In genomic region chr16:733382-734207, GRCh38 we compare ENCODE assay signal across 10 cellular contexts. TPM values are rescaled to one million over a fixed set of nuclear protein-coding genes. Genes with fewer than 3 reads are reported as not detected.
A peak's percentile ranks its signal among the peaks of the same experiment; 100 is the strongest.
DNase-seq lines count a peak whose midpoint lies in the region; ATAC-seq and TF ChIP-seq lines count a peak whose summit lies in the region.
"Had no signal": no experiment of that assay in that cellular context is flagged by ENCODE, and none has a peak within 500 bp of the region (broad histone marks: within the 10 kb centered on the region; RNA-seq: fewer than 3 reads in every experiment).

No MANE protein-coding gene starts in this region.

- no peak for TF ChIP-seq POLR2A in breast epithelium (IDR thresholded peaks at IDR 0.05)

- H3K4me3 Mint-ChIP-seq in MCF 10A (ENCODE audit: unreplicated experiment) (no peak overlapping the region), T-cell (no peak overlapping the region)
- H3K4me3 Mint-ChIP-seq: central memory CD8-positive, alpha-beta T cell had no signal

- POLR2A ChIA-PET in MCF 10A (lab: Yijun Ruan, JAX) (interaction anchor here (0.7 to 0.8 kb wide), 2 partner anchors 21 to 48 kb away, joined by 3 to 4 read pairs; no protein-coding TSS in a partner anchor), T-cell (lab: Charles Lee) (no interaction called here)

- H3K36me3 Mint-ChIP-seq in MCF 10A (ENCODE audit: insufficient read depth, unreplicated experiment), result peaks cover 56% of the 10 kb centered on the region
- peaks cover 12% of the 10 kb centered on the region for H3K36me3 Mint-ChIP-seq in T-cell

- H3K9me3 Mint-ChIP-seq in MCF 10A (ENCODE audit: unreplicated experiment), result no peaks in the 10 kb centered on the region
- no peaks in the 10 kb centered on the region for H3K9me3 Mint-ChIP-seq in T-cell
- H3K9me3 Mint-ChIP-seq: CD8-positive, alpha-beta memory T cell; central memory CD8-positive, alpha-beta T cell had no signal

- H3K4me3 ChIP-seq in breast epithelium, result no peak overlapping the region
- H3K4me3 ChIP-seq in fibroblast of the aortic adventitia (ENCODE audit: low read depth, low read length), result no peak overlapping the region

- BruUV-seq in MCF 10A (replicated peaks; lab: Mats Ljungman, UMichigan), result no TSS peak

- H3K4me1 ChIP-seq in breast epithelium, result no peaks in the 10 kb centered on the region

- H3K27me3 Mint-ChIP-seq in MCF 10A (ENCODE audit: insufficient read depth, unreplicated experiment) (no peaks in the 10 kb centered on the region), T-cell (no peaks in the 10 kb centered on the region)
- H3K27me3 Mint-ChIP-seq: CD8-positive, alpha-beta memory T cell; central memory CD8-positive, alpha-beta T cell had no signal

- intact Hi-C loops in MCF 10A (cut with micrococcal nuclease), result no loop called here
- intact Hi-C loops in breast epithelium (cut with DNase I; ENCODE audit: low total_unique reads), result no loop called here

- TF ChIP-seq CTCF in MCF 10A (IDR thresholded peaks at IDR 0.05; ENCODE audit: unreplicated experiment) (peak; percentile 28), breast epithelium (IDR thresholded peaks at IDR 0.05) (no peak), fibroblast of the aortic adventitia (IDR thresholded peaks at IDR 0.05; ENCODE audit: insufficient read depth, low read length) (peak; percentile 40)

- no peak overlapping the region for H3K27ac Mint-ChIP-seq in MCF 10A (ENCODE audit: low read depth, unreplicated experiment)
- H3K27ac Mint-ChIP-seq in T-cell, result no peak overlapping the region

- CTCF ChIA-PET in MCF 10A (lab: Yijun Ruan, JAX) (interaction anchor here (0.7 to 1.2 kb wide), 3 partner anchors 9 to 38 kb away, joined by 3 read pairs; no protein-coding TSS in a partner anchor), T-cell (lab: Charles Lee) (no interaction called here)

- H3K4me1 Mint-ChIP-seq in MCF 10A (ENCODE audit: insufficient read depth, unreplicated experiment) (peaks cover 6% of the 10 kb centered on the region), T-cell (peaks cover 0 to 6% (median 4%) of the 10 kb centered on the region in 3 donors)
- H3K4me1 Mint-ChIP-seq: CD8-positive, alpha-beta memory T cell had no signal

- H3K36me3 ChIP-seq in breast epithelium, result no peaks in the 10 kb centered on the region

- no peak for DNase-seq in MCF 10A (ENCODE audit: unreplicated experiment)
- DNase-seq in breast epithelium (ENCODE audit: low spot score in 2 of 2), result no peak
- DNase-seq in T-cell, result peak in 6 of 34 experiments; percentile 34 to 59 (median 42)
- no peak for DNase-seq in fibroblast of the aortic adventitia (ENCODE audit: low read depth)
- DNase-seq in stimulated activated CD8-positive, alpha-beta memory T cell treated with anti-CD3 and anti-CD28 coated beads, Interleukin-4, amount 100 ng/mL, for 48 hours, result peak; percentile 75
- no peak for DNase-seq in KBM-7

- ATAC-seq in T-cell (replicated peaks in 1 of 4) (peak in 3 of 4 experiments; percentile 47 to 61 (median 49)), GM21423 (IDR thresholded peaks at IDR 0.05; ENCODE audit: unreplicated experiment) (no peak), HG03378 (IDR thresholded peaks at IDR 0.05; ENCODE audit: unreplicated experiment) (no peak)

- no peak overlapping the region for H3K27ac ChIP-seq in breast epithelium

- H3K9me3 ChIP-seq in breast epithelium, result no peaks in the 10 kb centered on the region

- no peaks in the 10 kb centered on the region for H3K27me3 ChIP-seq in breast epithelium

- in situ Hi-C loops in KBM-7 (cut with MboI; ENCODE audit: low pct_unique_long_range_greater_than_20kb, low sequenced_read_pairs), result no loop called here

RNA-seq across cellular contexts. Expression of gene HAGHL, which starts 6.7 kb away (rescaled TPM):
- total RNA-seq in MCF 10A (2022), result 20.1 and 24.5 TPM in 2 replicates
- total RNA-seq in breast epithelium, result 1 to 10 TPM; 4.3 to 7.5 (median 5.1) TPM
- 10 to 100 TPM in 4 of 5 donors, 1 to 10 TPM in 1; 9.9 to 50.1 (median 31.6) TPM for total RNA-seq in T-cell
- 10.6 and 21.1 TPM in 2 replicates for total RNA-seq in fibroblast of the aortic adventitia (ENCODE audit: low replicate concordance)

RNA-seq across cellular contexts. Expression of gene CIAO3, which starts 7.2 kb away (rescaled TPM):
- 28.5 and 31.1 TPM in 2 replicates for total RNA-seq in MCF 10A (2022)
- 10 to 100 TPM; 23.0 to 43.2 (median 41.6) TPM for total RNA-seq in breast epithelium
- total RNA-seq in T-cell, result 10 to 100 TPM; 36.2 to 69.1 (median 58.6) TPM
- 20.0 and 24.7 TPM in 2 replicates for total RNA-seq in fibroblast of the aortic adventitia (ENCODE audit: low replicate concordance)

RNA-seq across cellular contexts. Expression of gene CCDC78, which starts 7.4 kb away (rescaled TPM):
- 4.6 and 6.0 TPM in 2 replicates for total RNA-seq in MCF 10A (2022)
- 1 to 10 TPM in 2 of 3 donors, under 1 TPM in 1; 0.48 to 2.9 (median 2.6) TPM for total RNA-seq in breast epithelium
- total RNA-seq in T-cell, result 10 to 100 TPM in 1 of 5 donors, 1 to 10 TPM in 4; 3.1 to 17.1 (median 8.6) TPM
- 1.1 and 1.8 TPM in 2 replicates for total RNA-seq in fibroblast of the aortic adventitia (ENCODE audit: low replicate concordance)

RNA-seq across cellular contexts. Expression of gene ANTKMT, which starts 12.6 kb away (rescaled TPM):
- total RNA-seq in MCF 10A (2022) (54.7 and 55.8 TPM in 2 replicates), breast epithelium (10 to 100 TPM; 29.9 to 35.7 (median 30.4) TPM), T-cell (10 to 100 TPM; 22.9 to 38.8 (median 27.2) TPM), fibroblast of the aortic adventitia (ENCODE audit: low replicate concordance) (21.8 and 70.1 TPM in 2 replicates)

RNA-seq across cellular contexts. Expression of gene METRN, which starts 18.7 kb away (rescaled TPM):
- total RNA-seq in MCF 10A (2022) (56.3 and 69.5 TPM in 2 replicates), breast epithelium (10 to 100 TPM; 23.6 to 30.2 (median 24.3) TPM), T-cell (10 to 100 TPM in 3 of 5 donors, 1 to 10 TPM in 2; 4.2 to 18.2 (median 12.0) TPM), fibroblast of the aortic adventitia (ENCODE audit: low replicate concordance) (30.7 and 38.8 TPM in 2 replicates)

Comparison
In these comparisons a context has a peak if more than half of its experiments do, and no peak if none do; other contexts are left out.
1. CTCF ChIP-seq: peak in MCF 10A (single experiment) and fibroblast of the aortic adventitia (single experiment); none in breast epithelium (0 of 3).
2. ATAC-seq: peak in T-cell (3 of 4); none in GM21423 (single experiment) and HG03378 (single experiment).